16 cellular contexts compared by ENCODE assay signal in the genomic region with DNA sequence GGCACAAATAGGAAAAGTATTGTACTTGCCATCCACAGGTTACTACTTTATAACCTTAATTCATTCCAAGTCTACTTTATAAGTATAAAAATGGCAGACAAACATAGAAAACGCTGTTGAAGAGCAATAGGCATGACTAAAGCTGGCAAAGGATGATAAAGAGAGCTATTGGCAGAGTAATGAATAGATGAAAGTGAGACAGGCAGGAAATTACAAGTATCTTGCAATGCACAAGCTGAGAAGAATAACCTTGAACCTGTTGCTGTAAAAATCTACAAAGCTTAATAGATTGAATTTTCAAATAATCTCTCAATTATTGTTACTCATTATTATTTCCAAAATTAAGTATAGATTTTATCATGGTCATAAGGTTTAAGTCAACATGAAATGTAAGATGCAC. TPM values are rescaled to one million over a fixed set of nuclear protein-coding genes. Genes with fewer than 3 reads are reported as not detected.
DNase-seq lines count a peak whose midpoint lies in the region; ATAC-seq and TF ChIP-seq lines count a peak whose summit lies in the region.
"Had no signal": no experiment of that assay in that cellular context is flagged by ENCODE, and none has a peak within 500 bp of the region (broad histone marks: within the 10 kb centered on the region; RNA-seq: fewer than 3 reads in every experiment).

No MANE protein-coding gene starts in this region.

- no peak overlapping the region for H3K27ac ChIP-seq in suprapubic skin
- H3K27ac ChIP-seq: vagina had no signal

- no peaks in the 10 kb centered on the region for H3K27me3 ChIP-seq in suprapubic skin
- H3K27me3 ChIP-seq: vagina had no signal

- no peak for TF ChIP-seq CTCF in suprapubic skin (IDR thresholded peaks at IDR 0.05)

- peaks cover 59% of the 10 kb centered on the region for H3K4me1 Mint-ChIP-seq in activated naive CD4-positive, alpha-beta T cell treated with anti-CD3 and anti-CD28 coated beads, Interleukin-2, amount 10 ng/mL, durations not matched to agents 7 days and 5 days
- H3K4me1 Mint-ChIP-seq in activated naive CD8-positive, alpha-beta T cell treated with anti-CD3 and anti-CD28 coated beads for 36 hours: peaks cover 82% of the 10 kb centered on the region
- peaks cover 90% of the 10 kb centered on the region for H3K4me1 Mint-ChIP-seq in stimulated activated naive CD8-positive, alpha-beta T cell treated with anti-CD3 and anti-CD28 coated beads, Interleukin-15, amount 100 ng/mL, for 72 hours
- peaks cover 11 to 15% of the 10 kb centered on the region in 2 donors for H3K4me1 Mint-ChIP-seq in immature natural killer cell

- TF ChIP-seq POLR2A in suprapubic skin (IDR thresholded peaks at IDR 0.05): no peak

- no peaks in the 10 kb centered on the region for H3K36me3 ChIP-seq in suprapubic skin
- H3K36me3 ChIP-seq: vagina had no signal

- no peak overlapping the region for H3K4me3 ChIP-seq in suprapubic skin
- H3K4me3 ChIP-seq: vagina had no signal

- ATAC-seq in stimulated activated naive CD8-positive, alpha-beta T cell treated with anti-CD3 and anti-CD28 coated beads, Interleukin-15, amount 100 ng/mL, for 72 hours: peak; percentile 60
- ATAC-seq: HepG2 had no signal

- WGBS in suprapubic skin: 32% methylated on average over 1 of the region's 1 CpG

- CTCF ChIA-PET in activated naive CD4-positive, alpha-beta T cell treated with anti-CD3 and anti-CD28 coated beads, Interleukin-2, amount 10 ng/mL, durations not matched to agents 7 days and 5 days (lab: Charles Lee): interaction anchor here (0.6 to 1.0 kb wide), 2 partner anchors 21 to 919 kb away, joined by 3 to 4 read pairs; no protein-coding TSS in a partner anchor

- H3K36me3 Mint-ChIP-seq in activated naive CD4-positive, alpha-beta T cell treated with anti-CD3 and anti-CD28 coated beads, Interleukin-2, amount 10 ng/mL, durations not matched to agents 7 days and 5 days: peaks cover 31% of the 10 kb centered on the region
- H3K36me3 Mint-ChIP-seq in activated naive CD8-positive, alpha-beta T cell treated with anti-CD3 and anti-CD28 coated beads for 36 hours: peaks cover 51% of the 10 kb centered on the region
- peaks cover 0 to 3% (median 0%) of the 10 kb centered on the region in 3 donors for H3K36me3 Mint-ChIP-seq in immature natural killer cell

- no peaks in the 10 kb centered on the region for H3K9me3 Mint-ChIP-seq in activated naive CD4-positive, alpha-beta T cell treated with anti-CD3 and anti-CD28 coated beads, Interleukin-2, amount 10 ng/mL, durations not matched to agents 7 days and 5 days
- H3K9me3 Mint-ChIP-seq in activated naive CD8-positive, alpha-beta T cell treated with anti-CD3 and anti-CD28 coated beads for 36 hours: peaks cover 3% of the 10 kb centered on the region
- H3K9me3 Mint-ChIP-seq in stimulated activated naive CD8-positive, alpha-beta T cell treated with anti-CD3 and anti-CD28 coated beads, Interleukin-15, amount 100 ng/mL, for 72 hours: no peaks in the 10 kb centered on the region
- H3K9me3 Mint-ChIP-seq in immature natural killer cell: no peaks in the 10 kb centered on the region
- H3K9me3 Mint-ChIP-seq: endodermal cell, naive B cell had no signal

- TF ChIP-seq EP300 in suprapubic skin (IDR thresholded peaks at IDR 0.05): no peak

- no peaks in the 10 kb centered on the region for H3K9me3 ChIP-seq in suprapubic skin
- H3K9me3 ChIP-seq: vagina had no signal

- no peak for DNase-seq in activated naive CD4-positive, alpha-beta T cell treated with anti-CD3 and anti-CD28 coated beads, Interleukin-2, amount 10 ng/mL, durations not matched to agents 7 days and 5 days
- DNase-seq in activated naive CD4-positive, alpha-beta T cell treated with Interleukin-2 at 50 U/mL for 16 hours: no peak
- DNase-seq in NCI-H345 (lab: John Stamatoyannopoulos, UW): peak; percentile 12
- no peak for DNase-seq in activated naive CD8-positive, alpha-beta T cell treated with anti-CD3 and anti-CD28 coated beads for 36 hours
- no peak for DNase-seq in stimulated activated naive CD8-positive, alpha-beta T cell treated with anti-CD3 and anti-CD28 coated beads, Interleukin-15, amount 100 ng/mL, for 72 hours
- DNase-seq in immature natural killer cell: no peak
- no peak for DNase-seq in suprapubic skin (ENCODE audit: low spot score in 2 of 2)
- DNase-seq: activated CD4-positive, CD25-positive, alpha-beta regulatory T cell treated with anti-CD3 and anti-CD28 coated beads, Interleukin-2, amount 50 U/mL, for 72 hours; aorta; cerebellar nuclear complex; endodermal cell; naive B cell; NCI-H446 treated with DMSO at 0.1 percent for 48 hours; substantia nigra had no signal

- H3K27ac Mint-ChIP-seq in activated naive CD4-positive, alpha-beta T cell treated with anti-CD3 and anti-CD28 coated beads, Interleukin-2, amount 10 ng/mL, durations not matched to agents 7 days and 5 days: peak overlapping the region; percentile 49
- peak overlapping the region; percentile 80 for H3K27ac Mint-ChIP-seq in activated naive CD8-positive, alpha-beta T cell treated with anti-CD3 and anti-CD28 coated beads for 36 hours
- H3K27ac Mint-ChIP-seq in stimulated activated naive CD8-positive, alpha-beta T cell treated with anti-CD3 and anti-CD28 coated beads, Interleukin-15, amount 100 ng/mL, for 72 hours: peak overlapping the region; percentile 4 to 77
- no peak overlapping the region for H3K27ac Mint-ChIP-seq in immature natural killer cell
- H3K27ac Mint-ChIP-seq: endodermal cell, naive B cell had no signal

- no peak overlapping the region for H3K4me3 Mint-ChIP-seq in activated naive CD4-positive, alpha-beta T cell treated with anti-CD3 and anti-CD28 coated beads, Interleukin-2, amount 10 ng/mL, durations not matched to agents 7 days and 5 days
- peak overlapping the region; percentile 8 for H3K4me3 Mint-ChIP-seq in activated naive CD8-positive, alpha-beta T cell treated with anti-CD3 and anti-CD28 coated beads for 36 hours
- H3K4me3 Mint-ChIP-seq in stimulated activated naive CD8-positive, alpha-beta T cell treated with anti-CD3 and anti-CD28 coated beads, Interleukin-15, amount 100 ng/mL, for 72 hours: peak overlapping the region; percentile 14 to 44
- H3K4me3 Mint-ChIP-seq in immature natural killer cell: no peak overlapping the region
- H3K4me3 Mint-ChIP-seq: endodermal cell, naive B cell had no signal

- H3K4me1 ChIP-seq in suprapubic skin: peaks cover 88% of the 10 kb centered on the region

- no peaks in the 10 kb centered on the region for H3K27me3 Mint-ChIP-seq in activated naive CD4-positive, alpha-beta T cell treated with anti-CD3 and anti-CD28 coated beads, Interleukin-2, amount 10 ng/mL, durations not matched to agents 7 days and 5 days
- H3K27me3 Mint-ChIP-seq in activated naive CD8-positive, alpha-beta T cell treated with anti-CD3 and anti-CD28 coated beads for 36 hours: no peaks in the 10 kb centered on the region
- H3K27me3 Mint-ChIP-seq in stimulated activated naive CD8-positive, alpha-beta T cell treated with anti-CD3 and anti-CD28 coated beads, Interleukin-15, amount 100 ng/mL, for 72 hours: no peaks in the 10 kb centered on the region
- H3K27me3 Mint-ChIP-seq in immature natural killer cell (ENCODE audit: low read depth in 3 of 3): peaks cover 0 to 2% (median 2%) of the 10 kb centered on the region in 3 donors
- H3K27me3 Mint-ChIP-seq: naive B cell had no signal

RNA-seq across cellular contexts. Expression of gene PELI1, which starts 8.8 kb away (rescaled TPM):
- 10 to 100 TPM; 35.8 to 39.1 TPM for total RNA-seq in activated naive CD8-positive, alpha-beta T cell treated with anti-CD3 and anti-CD28 coated beads for 36 hours
- polyA plus RNA-seq in immature natural killer cell: 1 to 10 TPM; 2.7 to 4.8 (median 4.1) TPM
- total RNA-seq in suprapubic skin: 10 to 100 TPM; 50.6 to 72.3 (median 59.7) TPM

Comparison
In these comparisons a context has a peak if more than half of its experiments do, and no peak if none do; other contexts are left out.
1. H3K27ac Mint-ChIP-seq: peak in activated naive CD4-positive, alpha-beta T cell treated with anti-CD3 and anti-CD28 coated beads, Interleukin-2, amount 10 ng/mL, durations not matched to agents 7 days and 5 days (single experiment), activated naive CD8-positive, alpha-beta T cell treated with anti-CD3 and anti-CD28 coated beads for 36 hours (single experiment) and stimulated activated naive CD8-positive, alpha-beta T cell treated with anti-CD3 and anti-CD28 coated beads, Interleukin-15, amount 100 ng/mL, for 72 hours (2 of 2); none in immature natural killer cell (0 of 6).
2. H3K4me3 Mint-ChIP-seq: peak in activated naive CD8-positive, alpha-beta T cell treated with anti-CD3 and anti-CD28 coated beads for 36 hours (single experiment) and stimulated activated naive CD8-positive, alpha-beta T cell treated with anti-CD3 and anti-CD28 coated beads, Interleukin-15, amount 100 ng/mL, for 72 hours (2 of 2); none in activated naive CD4-positive, alpha-beta T cell treated with anti-CD3 and anti-CD28 coated beads, Interleukin-2, amount 10 ng/mL, durations not matched to agents 7 days and 5 days (single experiment) and immature natural killer cell (0 of 5).